10 cellular contexts compared by ENCODE assay signal in genomic region chr9:95087659-95088242, GRCh38.
A peak's percentile ranks its signal among the peaks of the same experiment; 100 is the strongest.
DNase-seq lines count a peak whose midpoint lies in the region; ATAC-seq and TF ChIP-seq lines count a peak whose summit lies in the region.
"Had no signal": no experiment of that assay in that cellular context is flagged by ENCODE, and none has a peak within 500 bp of the region (broad histone marks: within the 10 kb centered on the region; RNA-seq: fewer than 3 reads in every experiment).

No MANE protein-coding gene starts in this region.

- TF ChIP-seq CTCF in DND-41 (IDR thresholded peaks at IDR 0.05; ENCODE audit: borderline replicate concordance, extremely low read depth, low read length, poor library complexity, severe bottlenecking) (peak; percentile 13), brain microvascular endothelial cell (IDR thresholded peaks at IDR 0.05; ENCODE audit: low read depth, low read length, missing control alignments) (peak; percentile 46), parathyroid adenoma (IDR thresholded peaks at IDR 0.05) (no peak)

- H2BK5ac ChIP-seq in mesendoderm (ENCODE audit: low read length): no peak overlapping the region

- no peak overlapping the region for H2BK120ac ChIP-seq in mesendoderm (ENCODE audit: low read depth, low read length)

- H3K9me3 ChIP-seq in DND-41 (ENCODE audit: insufficient read depth, low read length, severe bottlenecking): no peaks in the 10 kb centered on the region
- H3K9me3 ChIP-seq in Karpas-422 (ENCODE audit: low read length): no peaks in the 10 kb centered on the region
- no peaks in the 10 kb centered on the region for H3K9me3 ChIP-seq in parathyroid adenoma (ENCODE audit: control insufficient read depth, low read length)
- H3K9me3 ChIP-seq: colonic mucosa had no signal

- ATAC-seq in DND-41 (ENCODE audit: insufficient read depth, low read depth) (0 out of 3 replicates have a peak, but pooled peaks have one; percentile 24), GM21528 (IDR thresholded peaks at IDR 0.05; ENCODE audit: low FRiP score, unreplicated experiment) (no peak), GM19452 (IDR thresholded peaks at IDR 0.05; ENCODE audit: unreplicated experiment) (no peak)
- ATAC-seq: stimulated activated naive B cell treated with anti-CD40 and anti-IgM and Interleukin-4, amounts not matched to agents 10 μg/mL and 1 μg/mL and 100 μg/mL, for 72 hours had no signal

- H3K9ac ChIP-seq in DND-41 (ENCODE audit: low read depth, low read length): no peak overlapping the region
- H3K9ac ChIP-seq in Karpas-422 (ENCODE audit: low read length): no peak overlapping the region
- H3K9ac ChIP-seq in parathyroid adenoma: no peak overlapping the region
- H3K9ac ChIP-seq in mesendoderm (ENCODE audit: low read length): no peak overlapping the region

- H3K4me2 ChIP-seq in DND-41 (ENCODE audit: insufficient read depth, low read length) (no peak overlapping the region), Karpas-422 (ENCODE audit: low read depth, low read length, poor library complexity, severe bottlenecking) (no peak overlapping the region), parathyroid adenoma (ENCODE audit: low read length) (peak overlapping the region; percentile 41), mesendoderm (ENCODE audit: low read length) (no peak overlapping the region)

- no peak overlapping the region for H3K56ac ChIP-seq in mesendoderm (ENCODE audit: low read length)

- DNase-seq in DND-41 (no peak), Karpas-422 (peak; percentile 79), brain microvascular endothelial cell (no peak), amniotic stem cell (lab: John Stamatoyannopoulos, UW) (no peak), mesendoderm (no peak)
- DNase-seq: colonic mucosa; stimulated activated naive B cell treated with anti-CD40 and anti-IgM and Interleukin-4, amounts not matched to agents 10 μg/mL and 1 μg/mL and 100 μg/mL, for 72 hours had no signal

- no peak overlapping the region for H4K8ac ChIP-seq in mesendoderm (ENCODE audit: low read depth, low read length)

- H3K4me1 ChIP-seq in DND-41 (ENCODE audit: insufficient read depth, low read length) (0 out of 2 replicates have a peak, but pooled peaks cover 4% of the 10 kb centered on the region), Karpas-422 (ENCODE audit: low read length) (no peaks in the 10 kb centered on the region), parathyroid adenoma (peaks cover 12% of the 10 kb centered on the region), mesendoderm (ENCODE audit: control insufficient read depth, low read depth, low read length) (peaks cover 3% of the 10 kb centered on the region)

- H3K27me3 ChIP-seq in DND-41 (ENCODE audit: insufficient read depth, low read length, poor library complexity): no peaks in the 10 kb centered on the region
- H3K27me3 ChIP-seq in Karpas-422 (ENCODE audit: low read length): no peaks in the 10 kb centered on the region
- no peaks in the 10 kb centered on the region for H3K27me3 ChIP-seq in brain microvascular endothelial cell (replicated peaks)
- no peaks in the 10 kb centered on the region for H3K27me3 ChIP-seq in parathyroid adenoma (ENCODE audit: control insufficient read depth, insufficient read depth, low read length)
- H3K27me3 ChIP-seq in mesendoderm (ENCODE audit: insufficient read depth, low read length, poor library complexity): no peaks in the 10 kb centered on the region
- H3K27me3 ChIP-seq: colonic mucosa had no signal

- no peaks in the 10 kb centered on the region for H4K20me1 ChIP-seq in DND-41 (ENCODE audit: insufficient read depth, low read length)
- no peaks in the 10 kb centered on the region for H4K20me1 ChIP-seq in Karpas-422 (ENCODE audit: insufficient read depth, low read depth, low read length)

- no peak overlapping the region for H3K18ac ChIP-seq in mesendoderm (ENCODE audit: low read length)

- in situ Hi-C loops in brain microvascular endothelial cell (cut with HindIII; ENCODE audit: low pct_ligation_motif_present, low sequenced_read_pairs): no loop called here

- no peak overlapping the region for H4K5ac ChIP-seq in mesendoderm (ENCODE audit: low read length)

- H2AFZ ChIP-seq in DND-41 (ENCODE audit: low read depth, low read length): no peak overlapping the region
- H2AFZ ChIP-seq in Karpas-422 (ENCODE audit: low read length): no peak overlapping the region
- H2AFZ ChIP-seq in parathyroid adenoma: no peak overlapping the region

- no peak overlapping the region for H2AK5ac ChIP-seq in mesendoderm (ENCODE audit: low read length)

- H3K4me3 ChIP-seq in DND-41 (ENCODE audit: low read depth in 1 of 2, low read length in 2 of 2) (no peak overlapping the region), Karpas-422 (ENCODE audit: low read length) (no peak overlapping the region), brain microvascular endothelial cell (ENCODE audit: low read depth, low read length) (no peak overlapping the region), parathyroid adenoma (ENCODE audit: low read depth, low read length) (peak overlapping the region; percentile 11), mesendoderm (ENCODE audit: low read length) (no peak overlapping the region)
- H3K4me3 ChIP-seq: colonic mucosa had no signal

- no peaks in the 10 kb centered on the region for H3K9me2 ChIP-seq in Karpas-422 (replicated peaks; ENCODE audit: insufficient read depth, low read length)

- no peak overlapping the region for H3K4ac ChIP-seq in mesendoderm (ENCODE audit: low read depth, low read length)

- H3K27ac ChIP-seq in DND-41 (ENCODE audit: low read length): no peak overlapping the region
- no peak overlapping the region for H3K27ac ChIP-seq in Karpas-422 (ENCODE audit: low read length)
- no peak overlapping the region for H3K27ac ChIP-seq in brain microvascular endothelial cell
- H3K27ac ChIP-seq in parathyroid adenoma: no peak overlapping the region
- H3K27ac ChIP-seq in mesendoderm (ENCODE audit: low read depth, low read length): no peak overlapping the region
- H3K27ac ChIP-seq: colonic mucosa had no signal

- no peak overlapping the region for H2BK15ac ChIP-seq in mesendoderm (replicated peaks; ENCODE audit: low read depth)

- no CpG with 5 or more reads among the region's 9 CpGs for WGBS in mesendoderm (ENCODE audit: extremely low coverage, insufficient coverage, low lambda C conversion rate)

- peaks cover 6% of the 10 kb centered on the region; the same call in 1 of the 2 replicates for H3K36me3 ChIP-seq in DND-41 (ENCODE audit: insufficient read depth, low read length)
- H3K36me3 ChIP-seq in Karpas-422 (ENCODE audit: insufficient read depth, low read length): no peaks in the 10 kb centered on the region
- peaks cover 28% of the 10 kb centered on the region for H3K36me3 ChIP-seq in brain microvascular endothelial cell (replicated peaks)
- H3K36me3 ChIP-seq in parathyroid adenoma (ENCODE audit: control insufficient read depth, insufficient read depth, low read length): no peaks in the 10 kb centered on the region
- peaks cover 5% of the 10 kb centered on the region for H3K36me3 ChIP-seq in mesendoderm (ENCODE audit: control insufficient read depth, insufficient read depth, low read length)
- H3K36me3 ChIP-seq: colonic mucosa had no signal

- peaks cover 2% of the 10 kb centered on the region for H3K79me1 ChIP-seq in mesendoderm (ENCODE audit: low read length)

- no peak overlapping the region for H3K23ac ChIP-seq in mesendoderm (ENCODE audit: low read length)

- no peaks in the 10 kb centered on the region for H3K79me2 ChIP-seq in DND-41 (ENCODE audit: insufficient read depth, low read length)
- no peaks in the 10 kb centered on the region for H3K79me2 ChIP-seq in Karpas-422 (ENCODE audit: low read length)
- H3K79me2 ChIP-seq in parathyroid adenoma: no peaks in the 10 kb centered on the region
- no peaks in the 10 kb centered on the region for H3K79me2 ChIP-seq in mesendoderm (ENCODE audit: control insufficient read depth, insufficient read depth, low read length)
